ENCODE assay signal across 11 cellular contexts in the genomic region with DNA sequence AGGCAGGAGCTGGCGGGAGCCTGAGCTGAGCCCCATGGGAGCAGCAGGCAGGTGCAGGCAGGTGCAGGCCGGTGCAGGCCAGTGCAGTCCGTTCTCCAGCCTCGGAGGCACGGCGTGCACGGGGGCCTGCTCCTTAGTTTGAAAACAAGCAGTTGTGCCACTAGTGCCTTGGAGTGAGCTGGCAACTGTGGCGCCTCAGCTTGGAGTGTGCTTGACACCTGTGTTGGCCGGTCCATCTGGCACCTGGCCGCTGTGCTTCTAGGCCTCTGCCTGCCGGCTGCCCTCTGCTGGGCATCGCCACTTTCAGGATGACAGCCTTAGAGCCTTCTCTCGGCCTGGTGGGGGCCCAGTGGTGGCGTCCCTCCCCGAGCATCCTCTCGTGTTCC. TPM values are rescaled to one million over a fixed set of nuclear protein-coding genes. Genes with fewer than 3 reads are reported as not detected.
DNase-seq lines count a peak whose midpoint lies in the region; ATAC-seq and TF ChIP-seq lines count a peak whose summit lies in the region.
"Had no signal": no experiment of that assay in that cellular context is flagged by ENCODE, and none has a peak within 500 bp of the region (broad histone marks: within the 10 kb centered on the region; RNA-seq: fewer than 3 reads in every experiment).

No MANE protein-coding gene starts in this region.

- no peaks in the 10 kb centered on the region for H3K23me2 ChIP-seq in H9 (ENCODE audit: insufficient read length, low read depth, low read length, poor library complexity, severe bottlenecking)

- no peak overlapping the region for H3K4ac ChIP-seq in H9 (ENCODE audit: low read depth, low read length)

- H3K9ac ChIP-seq in H9 (ENCODE audit: extremely low read depth, insufficient read length, low read length) (no peak overlapping the region), mucosa of stomach (ENCODE audit: low read length) (peak overlapping the region; percentile 23)
- H3K9ac ChIP-seq: KMS-11 had no signal

- H3K27ac ChIP-seq in H9 (ENCODE audit: insufficient read length, low read depth, low read length), result no peak overlapping the region
- H3K27ac ChIP-seq: KMS-11 had no signal

- ATAC-seq in HG02840 (IDR thresholded peaks at IDR 0.05; ENCODE audit: low FRiP score, unreplicated experiment), result no peak

- no peak overlapping the region for H3K18ac ChIP-seq in H9 (ENCODE audit: insufficient read length, low read depth, low read length)

- H3K9me3 ChIP-seq in H9 (ENCODE audit: control insufficient read depth, low read depth, low read length) (no peaks in the 10 kb centered on the region), mucosa of stomach (ENCODE audit: control insufficient read depth, low read length) (no peaks in the 10 kb centered on the region)

- no peak overlapping the region for H3K56ac ChIP-seq in H9 (ENCODE audit: insufficient read length, low read depth, low read length)

- WGBS in H9 (ENCODE audit: extremely low coverage, insufficient read length, low lambda C conversion rate), result no CpG with 5 or more reads among the region's 16 CpGs

- peaks cover 0 to 4% (median 2%) of the 10 kb centered on the region in 3 experiments; a peak in 2 of 7 replicates for H3K36me3 Mint-ChIP-seq in H9 (ENCODE audit: insufficient read depth in 1 of 3, low read depth in 3 of 3)
- no peaks in the 10 kb centered on the region for H3K36me3 Mint-ChIP-seq in activated naive CD4-positive, alpha-beta T cell treated with anti-CD3 and anti-CD28 coated beads, Interleukin-2, amount 10 ng/mL, durations not matched to agents 7 days and 5 days

- no peak overlapping the region for H3K4me3 Mint-ChIP-seq in H9
- no peak overlapping the region for H3K4me3 Mint-ChIP-seq in activated naive CD4-positive, alpha-beta T cell treated with anti-CD3 and anti-CD28 coated beads, Interleukin-2, amount 10 ng/mL, durations not matched to agents 7 days and 5 days

- no peak overlapping the region for H2BK15ac ChIP-seq in H9 (ENCODE audit: low read depth, low read length)

- H2AFZ ChIP-seq in H9 (ENCODE audit: low read length), result no peak overlapping the region

- no peak for DNase-seq in H9
- peak; percentile 64 for DNase-seq in NCI-H510A treated with DMSO at 0.1 percent for 48 hours (lab: John Stamatoyannopoulos, UW)
- DNase-seq in cerebellar cortex (ENCODE audit: low spot score), result peak; percentile 93
- DNase-seq in activated naive CD4-positive, alpha-beta T cell treated with anti-CD3 and anti-CD28 coated beads, Interleukin-2, amount 10 ng/mL, durations not matched to agents 7 days and 5 days, result no peak
- DNase-seq in inferior parietal cortex (ENCODE audit: extremely low spot score), result no peak
- no peak for DNase-seq in SIG-M5 treated with dmso at 0.1 percent for 504 hours (lab: John Stamatoyannopoulos, UW; ENCODE audit: unreplicated experiment)
- DNase-seq: activated CD4-positive, CD25-positive, alpha-beta regulatory T cell; activated gamma-delta T cell treated with Interleukin-2 at 50 U/mL for 16 hours had no signal

- H2BK20ac ChIP-seq in H9 (ENCODE audit: low read depth, low read length, poor library complexity, severe bottlenecking), result no peak overlapping the region

- H3K4me1 Mint-ChIP-seq in H9, result peaks cover 8 to 14% of the 10 kb centered on the region in 2 experiments
- peaks cover 9% of the 10 kb centered on the region for H3K4me1 Mint-ChIP-seq in activated naive CD4-positive, alpha-beta T cell treated with anti-CD3 and anti-CD28 coated beads, Interleukin-2, amount 10 ng/mL, durations not matched to agents 7 days and 5 days

- H3T11ph ChIP-seq in H9 (ENCODE audit: low read length), result no peak overlapping the region

- H2BK5ac ChIP-seq in H9 (ENCODE audit: insufficient read length, low read length), result no peak overlapping the region

- H2BK120ac ChIP-seq in H9 (ENCODE audit: low read depth, low read length, poor library complexity, severe bottlenecking), result no peak overlapping the region

- no peak overlapping the region for H4K91ac ChIP-seq in H9 (ENCODE audit: insufficient read length, low read depth, low read length)

- H3K27me3 Mint-ChIP-seq in H9 (ENCODE audit: low read depth), result no peaks in the 10 kb centered on the region; the same call in 1 of the 2 replicates
- no peaks in the 10 kb centered on the region for H3K27me3 Mint-ChIP-seq in activated naive CD4-positive, alpha-beta T cell treated with anti-CD3 and anti-CD28 coated beads, Interleukin-2, amount 10 ng/mL, durations not matched to agents 7 days and 5 days

- CTCF ChIA-PET in activated naive CD4-positive, alpha-beta T cell treated with anti-CD3 and anti-CD28 coated beads, Interleukin-2, amount 10 ng/mL, durations not matched to agents 7 days and 5 days (lab: Charles Lee), result no interaction called here

- H2AK5ac ChIP-seq in H9 (ENCODE audit: insufficient read length, low read length), result no peak overlapping the region

- H3K4me1 ChIP-seq in H9 (ENCODE audit: insufficient read depth, low read length), result 0 out of 2 replicates have a peak, but pooled peaks cover 2% of the 10 kb centered on the region
- no peaks in the 10 kb centered on the region for H3K4me1 ChIP-seq in mucosa of stomach (ENCODE audit: control insufficient read depth, insufficient read depth, low read length)

- H3K27me3 ChIP-seq in H9 (ENCODE audit: insufficient read depth, low read length) (no peaks in the 10 kb centered on the region), mucosa of stomach (ENCODE audit: control insufficient read depth, insufficient read depth, low read length) (no peaks in the 10 kb centered on the region)

- H3K9me3 Mint-ChIP-seq in H9, result no peaks in the 10 kb centered on the region; a peak in 1 of 5 replicates
- no peaks in the 10 kb centered on the region for H3K9me3 Mint-ChIP-seq in activated naive CD4-positive, alpha-beta T cell treated with anti-CD3 and anti-CD28 coated beads, Interleukin-2, amount 10 ng/mL, durations not matched to agents 7 days and 5 days

- H3K27ac Mint-ChIP-seq in H9, result peak overlapping the region in 2 of 3 experiments; percentile 30 to 58; a peak in 1 of 7 replicates
- H3K27ac Mint-ChIP-seq in activated naive CD4-positive, alpha-beta T cell treated with anti-CD3 and anti-CD28 coated beads, Interleukin-2, amount 10 ng/mL, durations not matched to agents 7 days and 5 days, result no peak overlapping the region

- no peak overlapping the region for H3K4me3 ChIP-seq in mucosa of stomach (ENCODE audit: low read length)

- peak overlapping the region; percentile 36 for H2BK12ac ChIP-seq in H9 (ENCODE audit: insufficient read length, low read depth, low read length)

- no peaks in the 10 kb centered on the region for H3K79me1 ChIP-seq in H9 (ENCODE audit: insufficient read depth, low read depth, low read length, poor library complexity, severe bottlenecking)

- H3K23ac ChIP-seq in H9 (ENCODE audit: insufficient read length, low read depth, low read length), result no peak overlapping the region

- H3K14ac ChIP-seq in H9 (ENCODE audit: insufficient read depth, low read length), result no peak overlapping the region

- H4K8ac ChIP-seq in H9 (replicated peaks; ENCODE audit: insufficient read length, low read depth, low read length), result no peak overlapping the region

- H3K4me2 ChIP-seq in H9 (ENCODE audit: insufficient read depth, insufficient read length, low read length), result no peak overlapping the region
- H3K4me2 ChIP-seq: KMS-11 had no signal

- no peak overlapping the region for H4K5ac ChIP-seq in H9 (ENCODE audit: insufficient read length, low read depth, low read length)

- 0 out of 3 replicates have a peak, but pooled peaks have one; percentile 20 for TF ChIP-seq CTCF in H9 (conservative IDR thresholded peaks at IDR 0.05)

- H3K79me2 ChIP-seq in H9 (ENCODE audit: insufficient read depth, low read length), result no peaks in the 10 kb centered on the region

- no peaks in the 10 kb centered on the region for H4K20me1 ChIP-seq in H9 (ENCODE audit: control insufficient read depth, insufficient read depth, insufficient read length)

- no peaks in the 10 kb centered on the region for H3K36me3 ChIP-seq in mucosa of stomach (ENCODE audit: control insufficient read depth, insufficient read depth, low read length)

RNA-seq across cellular contexts. Expression of a gene that starts 47.9 kb away (rescaled TPM):
- 14.0 and 16.9 TPM in 2 replicates for total RNA-seq in H9 (2021)

Comparison
In these comparisons a context has a peak if more than half of its experiments do, and no peak if none do; other contexts are left out.
1. DNase-seq: peak in NCI-H510A treated with DMSO at 0.1 percent for 48 hours (single experiment) and cerebellar cortex (single experiment); none in H9 (single experiment), activated naive CD4-positive, alpha-beta T cell treated with anti-CD3 and anti-CD28 coated beads, Interleukin-2, amount 10 ng/mL, durations not matched to agents 7 days and 5 days (single experiment), inferior parietal cortex (single experiment) and SIG-M5 treated with dmso at 0.1 percent for 504 hours (single experiment).